ENCODE assay signal across 18 cellular contexts in the genomic region with DNA sequence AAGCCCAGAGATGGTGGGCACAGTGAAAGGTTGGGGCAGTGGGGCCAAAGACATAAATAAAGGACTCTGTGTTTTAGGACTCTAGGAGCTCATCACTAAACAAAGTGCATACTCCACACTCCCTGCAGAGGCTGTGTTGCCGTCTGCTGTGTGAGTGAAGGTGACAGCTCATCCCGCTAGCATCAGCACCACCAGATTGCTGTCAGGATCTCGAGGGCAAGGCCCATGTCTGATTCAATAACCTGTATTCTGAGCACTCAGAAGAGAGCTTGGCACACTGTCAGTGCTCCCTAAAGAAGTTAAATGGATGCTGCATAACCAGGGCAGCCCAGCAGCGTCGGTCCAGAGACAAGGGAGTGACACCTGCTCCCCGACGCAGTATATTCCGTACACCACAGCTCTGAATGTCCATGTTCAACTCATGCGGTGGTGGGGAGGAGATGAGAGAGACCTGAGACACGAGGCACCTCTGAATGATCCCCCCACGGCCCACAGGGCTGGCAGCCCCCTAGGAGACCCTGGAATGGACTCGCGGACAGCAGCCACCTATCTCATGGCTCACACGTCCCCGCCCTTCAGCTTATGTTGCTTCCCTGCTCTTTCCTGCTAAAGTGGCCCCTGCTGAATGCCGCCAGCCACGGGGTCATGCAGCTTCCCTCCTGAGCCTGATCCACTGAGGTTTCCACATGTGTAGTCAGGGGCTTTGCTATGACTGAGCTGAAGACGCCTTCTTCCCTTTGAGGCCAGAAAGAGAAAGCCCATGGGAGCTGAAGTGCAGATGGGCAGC.
"Had no signal": no experiment of that assay in that cellular context is flagged by ENCODE, and none has a peak within 500 bp of the region (broad histone marks: within the 10 kb centered on the region; RNA-seq: fewer than 3 reads in every experiment).

No MANE protein-coding gene starts in this region.

- H3K4me3 Mint-ChIP-seq: activated naive CD8-positive, alpha-beta T cell treated with anti-CD3 and anti-CD28 coated beads, Interleukin-2, amount 10 ng/mL, durations not matched to agents 7 days and 5 days; activated T-cell treated with anti-CD3 and anti-CD28 coated beads, Interleukin-2, amount 50 U/mL, for 24 hours; effector memory CD8-positive, alpha-beta T cell; neural crest cell had no signal

- H3K4me1 ChIP-seq: foreskin keratinocyte, left ventricle myocardium inferior, psoas muscle, right lobe of liver, upper lobe of left lung had no signal

- H3K36me3 ChIP-seq: left ventricle myocardium inferior, right lobe of liver, thoracic aorta, upper lobe of left lung had no signal

- H3K27me3 Mint-ChIP-seq: activated T-cell treated with anti-CD3 and anti-CD28 coated beads, Interleukin-2, amount 50 U/mL, for 24 hours; effector memory CD8-positive, alpha-beta T cell had no signal

- H3K27ac Mint-ChIP-seq: activated naive CD8-positive, alpha-beta T cell treated with anti-CD3 and anti-CD28 coated beads, Interleukin-2, amount 10 ng/mL, durations not matched to agents 7 days and 5 days; activated T-cell treated with anti-CD3 and anti-CD28 coated beads, Interleukin-2, amount 50 U/mL, for 24 hours; activated T-helper 2 cell treated with anti-CD3 and anti-CD28 coated beads, Interferon-gamma antibody, Interleukin-2, Interleukin-4, amounts not matched to agents 10 μg/mL and 5 μg/mL and 100 μg/mL, durations not matched to agents 14 hours and 24 hours and 36 hours had no signal

- H3K27ac ChIP-seq: foreskin keratinocyte, left ventricle myocardium inferior, psoas muscle, right lobe of liver, thoracic aorta, upper lobe of left lung had no signal

- H3K4me1 Mint-ChIP-seq: activated naive CD8-positive, alpha-beta T cell treated with anti-CD3 and anti-CD28 coated beads, Interleukin-2, amount 10 ng/mL, durations not matched to agents 7 days and 5 days; neural crest cell had no signal

- H3K4me3 ChIP-seq: left ventricle myocardium inferior, psoas muscle, right lobe of liver, smooth muscle cell, thoracic aorta, upper lobe of left lung had no signal

- H3K36me3 Mint-ChIP-seq: activated naive CD8-positive, alpha-beta T cell treated with anti-CD3 and anti-CD28 coated beads, Interleukin-2, amount 10 ng/mL, durations not matched to agents 7 days and 5 days had no signal

- H3K9me3 ChIP-seq: left ventricle myocardium inferior, psoas muscle, right lobe of liver, thoracic aorta, upper lobe of left lung had no signal

- H3K9me3 Mint-ChIP-seq: activated T-cell treated with anti-CD3 and anti-CD28 coated beads, Interleukin-2, amount 50 U/mL, for 24 hours; activated T-helper 2 cell treated with anti-CD3 and anti-CD28 coated beads, Interferon-gamma antibody, Interleukin-2, Interleukin-4, amounts not matched to agents 10 μg/mL and 5 μg/mL and 100 μg/mL, durations not matched to agents 14 hours and 24 hours and 36 hours; effector memory CD8-positive, alpha-beta T cell; neural crest cell had no signal

- DNase-seq: activated CD4-positive, alpha-beta T cell treated with anti-CD3 and anti-CD28 coated beads, Interleukin-2, amount 50 U/mL, for 48 hours; activated naive CD4-positive, alpha-beta T cell treated with Interleukin-2 at 50 U/mL for 16 hours; activated naive CD8-positive, alpha-beta T cell treated with anti-CD3 and anti-CD28 coated beads, Interleukin-2, amount 10 ng/mL, durations not matched to agents 7 days and 5 days; activated T-cell treated with anti-CD3 and anti-CD28 coated beads, Interleukin-2, amount 50 U/mL, for 24 hours; amygdala; caudate nucleus; effector memory CD8-positive, alpha-beta T cell; foreskin keratinocyte; left ventricle myocardium inferior; mammary epithelial cell; psoas muscle; right lobe of liver; stimulated activated CD4-positive, alpha-beta T cell treated with anti-CD3 and anti-CD28 coated beads, Interleukin-4, amount 100 ng/mL, for 1 hour; upper lobe of left lung had no signal

- H3K27me3 ChIP-seq: foreskin keratinocyte, right lobe of liver, upper lobe of left lung had no signal
